24 cellular contexts compared by ENCODE assay signal in the genomic region with DNA sequence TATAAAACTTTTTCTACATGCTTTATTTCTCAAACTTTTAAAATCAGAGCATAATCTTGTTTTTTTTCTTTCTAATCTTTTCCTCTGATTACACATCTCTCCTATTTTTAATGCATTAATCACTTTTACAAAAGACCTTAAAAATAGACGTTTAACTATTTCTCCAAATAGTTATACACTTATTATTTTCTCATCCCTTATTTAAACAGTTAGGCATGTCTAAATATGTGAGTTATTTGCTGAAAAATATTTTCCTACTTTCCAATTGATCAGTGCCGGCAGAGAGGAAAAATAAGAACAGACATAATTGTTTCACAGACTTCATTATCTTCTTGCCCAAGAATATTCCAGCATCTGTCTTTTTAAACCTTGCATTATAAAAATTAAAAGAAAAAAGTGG. TPM values are rescaled to one million over a fixed set of nuclear protein-coding genes. Genes with fewer than 3 reads are reported as not detected.
"Had no signal": no experiment of that assay in that cellular context is flagged by ENCODE, and none has a peak within 500 bp of the region (broad histone marks: within the 10 kb centered on the region; RNA-seq: fewer than 3 reads in every experiment).

No MANE protein-coding gene starts in this region.

- H3K27ac ChIP-seq: coronary artery, lower lobe of right lung, neutrophil, parathyroid adenoma, right lobe of liver, suprapubic skin, transverse colon, vagina had no signal

- H3K9ac ChIP-seq: parathyroid adenoma had no signal

- H3K4me3 ChIP-seq: coronary artery, heart right ventricle, lower lobe of right lung, mucosa of descending colon, right lobe of liver, suprapubic skin, transverse colon, vagina had no signal

- H3K4me1 ChIP-seq: parathyroid adenoma, right lobe of liver, transverse colon had no signal

- H3K36me3 ChIP-seq: heart right ventricle, lower lobe of right lung, neutrophil, right lobe of liver, suprapubic skin, transverse colon, vagina had no signal

- H3K27me3 ChIP-seq: heart right ventricle, neutrophil, right lobe of liver, suprapubic skin, transverse colon, vagina had no signal

- DNase-seq: dermis blood vessel endothelial cell; effector memory CD4-positive, alpha-beta T cell; glutamatergic neuron; heart right ventricle; hippocampal formation; left ventricle myocardium superior; lower lobe of right lung; mucosa of descending colon; naive B cell; right lobe of liver; small intestine; stimulated activated CD4-positive, alpha-beta T cell treated with anti-CD3 and anti-CD28 coated beads, Interleukin-15, amount 100 ng/mL, for 24 hours; stimulated activated CD4-positive, alpha-beta T cell treated with anti-CD3 and anti-CD28 coated beads, Interleukin-2, amount 100 ng/mL, for 48 hours; stimulated activated CD8-positive, alpha-beta memory T cell treated with anti-CD3 and anti-CD28 coated beads, Interleukin-4, amount 100 ng/mL, for 48 hours; stimulated activated naive CD4-positive, alpha-beta T cell; stimulated activated naive CD8-positive, alpha-beta T cell treated with anti-CD3 and anti-CD28 coated beads, Interleukin-15, amount 100 ng/mL, for 72 hours; transverse colon had no signal

- H2AFZ ChIP-seq: parathyroid adenoma had no signal

- ATAC-seq: esophagus mucosa; mucosa of descending colon; natural killer cell treated with Interleukin-12 subunit alpha and Interleukin-12 subunit beta and Interleukin-15 and Interleukin-18, amount 100 ng/mL, for 72 hours; stimulated activated naive CD8-positive, alpha-beta T cell treated with anti-CD3 and anti-CD28 coated beads, Interleukin-15, amount 100 ng/mL, for 72 hours had no signal

- H3K79me2 ChIP-seq: parathyroid adenoma had no signal

- H3K9me3 ChIP-seq: heart right ventricle, lower lobe of right lung, mucosa of descending colon, neutrophil, right lobe of liver, suprapubic skin, transverse colon, vagina had no signal

RNA-seq across cellular contexts. Expression of gene RHOJ, which starts 28.7 kb away (rescaled TPM):
- total RNA-seq: natural killer cell treated with Interleukin-12 subunit alpha and Interleukin-12 subunit beta and Interleukin-15 and Interleukin-18, amount 100 ng/mL, for 72 hours had no signal
